In the genomic region with DNA sequence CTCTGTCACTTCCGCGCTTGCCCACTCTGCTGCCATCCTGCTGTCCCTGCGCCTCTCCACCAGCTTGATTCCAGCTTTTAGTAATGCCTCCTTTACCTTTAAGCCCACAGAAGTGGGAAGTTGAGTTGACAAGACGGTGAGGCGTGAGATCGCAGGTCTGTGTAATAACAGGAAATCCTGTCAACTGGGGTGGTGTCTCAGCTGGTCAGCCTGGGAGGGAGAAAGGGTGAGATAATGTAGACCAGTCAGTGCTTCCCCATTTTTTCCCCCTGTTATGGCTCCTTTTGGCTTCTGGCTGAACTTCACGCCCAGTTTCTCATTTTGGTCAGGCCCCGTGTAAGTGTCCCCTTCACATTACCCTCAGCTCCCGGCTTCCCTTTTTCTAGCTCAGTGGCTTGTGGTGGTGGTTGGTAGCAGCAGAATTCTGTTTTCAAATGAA, we compare ENCODE assay signal across 8 cellular contexts.
DNase-seq lines count a peak whose midpoint lies in the region; ATAC-seq and TF ChIP-seq lines count a peak whose summit lies in the region.

No MANE protein-coding gene starts in this region.

- H3K4me1 ChIP-seq in breast epithelium (no peaks in the 10 kb centered on the region), MM.1S (ENCODE audit: low read length) (no peaks in the 10 kb centered on the region)

- H3K4me3 ChIP-seq in breast epithelium (no peak overlapping the region), skin epidermis (no peak overlapping the region), MM.1S (ENCODE audit: low read length) (no peak overlapping the region)

- TF ChIP-seq CTCF in MCF 10A (IDR thresholded peaks at IDR 0.05; ENCODE audit: unreplicated experiment): no peak
- no peak for TF ChIP-seq CTCF in breast epithelium (IDR thresholded peaks at IDR 0.05)
- no peak for TF ChIP-seq CTCF in chondrocyte (IDR thresholded peaks at IDR 0.05)
- no peak for TF ChIP-seq CTCF in MM.1S (IDR thresholded peaks at IDR 0.05; ENCODE audit: low read length)

- H3K36me3 Mint-ChIP-seq in MCF 10A (ENCODE audit: insufficient read depth, unreplicated experiment) (peaks cover 39% of the 10 kb centered on the region), chondrocyte (ENCODE audit: low read depth) (peaks cover 18% of the 10 kb centered on the region)

- intact Hi-C loops in MCF 10A (cut with micrococcal nuclease) (no loop called here), breast epithelium (cut with DNase I; ENCODE audit: low total_unique reads) (no loop called here)

- H3K9me3 Mint-ChIP-seq in MCF 10A (ENCODE audit: unreplicated experiment): no peaks in the 10 kb centered on the region
- H3K9me3 Mint-ChIP-seq in chondrocyte (ENCODE audit: low read depth): no peaks in the 10 kb centered on the region

- POLR2A ChIA-PET in MCF 10A (lab: Yijun Ruan, JAX): interaction anchor here (0.7 kb wide), 1 partner anchor 815 kb away, joined by 3 read pairs; no protein-coding TSS in a partner anchor

- TF ChIP-seq POLR2A in breast epithelium (IDR thresholded peaks at IDR 0.05): no peak

- H3K9me3 ChIP-seq in breast epithelium (no peaks in the 10 kb centered on the region), MM.1S (replicated peaks; ENCODE audit: insufficient read depth, low read length) (no peaks in the 10 kb centered on the region)

- CTCF ChIA-PET in MCF 10A (lab: Yijun Ruan, JAX): interaction anchor here (0.7 to 1.1 kb wide), 2 partner anchors 35 to 131 kb away, joined by 3 read pairs; no protein-coding TSS in a partner anchor

- H2AFZ ChIP-seq in MM.1S (ENCODE audit: low read length): no peak overlapping the region

- H3K27ac Mint-ChIP-seq in MCF 10A (ENCODE audit: low read depth, unreplicated experiment): peak overlapping the region; percentile 46
- H3K27ac Mint-ChIP-seq in chondrocyte (ENCODE audit: unreplicated experiment): peak overlapping the region; percentile 76

- no peaks in the 10 kb centered on the region for H4K20me1 ChIP-seq in MM.1S (ENCODE audit: insufficient read depth, low read length)

- H3K4me3 Mint-ChIP-seq in MCF 10A (ENCODE audit: unreplicated experiment): no peak overlapping the region
- H3K4me3 Mint-ChIP-seq in chondrocyte (ENCODE audit: unreplicated experiment): no peak overlapping the region

- no peaks in the 10 kb centered on the region for H3K79me2 ChIP-seq in MM.1S (ENCODE audit: low read length)

- H3K36me3 ChIP-seq in breast epithelium: no peaks in the 10 kb centered on the region
- H3K36me3 ChIP-seq in MM.1S (replicated peaks; ENCODE audit: insufficient read depth, low read length): no peaks in the 10 kb centered on the region

- H3K27me3 Mint-ChIP-seq in MCF 10A (ENCODE audit: insufficient read depth, unreplicated experiment) (no peaks in the 10 kb centered on the region), chondrocyte (ENCODE audit: low read depth) (no peaks in the 10 kb centered on the region)

- H3K4me1 Mint-ChIP-seq in MCF 10A (ENCODE audit: insufficient read depth, unreplicated experiment) (no peaks in the 10 kb centered on the region), chondrocyte (ENCODE audit: low read depth) (peaks cover 54% of the 10 kb centered on the region)

- no peak overlapping the region for H3K4me2 ChIP-seq in MM.1S (ENCODE audit: low read depth, low read length)

- no peaks in the 10 kb centered on the region for H3F3A ChIP-seq in MM.1S (ENCODE audit: insufficient read depth, low read length)

- ATAC-seq in HG03457 (IDR thresholded peaks at IDR 0.05; ENCODE audit: unreplicated experiment) (peak; percentile 77), GM18870 (IDR thresholded peaks at IDR 0.05; ENCODE audit: unreplicated experiment) (no peak)

- DNase-seq in MCF 10A (ENCODE audit: unreplicated experiment) (no peak), breast epithelium (ENCODE audit: low spot score in 2 of 2) (no peak), chondrocyte (ENCODE audit: low spot score) (no peak), MM.1S (no peak), NCI-H345 (lab: John Stamatoyannopoulos, UW) (no peak)

- no peaks in the 10 kb centered on the region for H3K27me3 ChIP-seq in breast epithelium
- H3K27me3 ChIP-seq in MM.1S (replicated peaks; ENCODE audit: insufficient read depth, low read length): no peaks in the 10 kb centered on the region

- H3K9ac ChIP-seq in MM.1S (ENCODE audit: low read length): no peak overlapping the region

- H3K9me2 ChIP-seq in MM.1S (replicated peaks; ENCODE audit: insufficient read depth, low read length): no peaks in the 10 kb centered on the region

- peak overlapping the region in 1 of 2 donors; percentile 61 for H3K27ac ChIP-seq in breast epithelium
- H3K27ac ChIP-seq in skin epidermis: peak overlapping the region in 16 of 21 experiments; percentile 7 to 84 (median 60)
- no peak overlapping the region for H3K27ac ChIP-seq in MM.1S (ENCODE audit: low read length)

- no TSS peak for BruUV-seq in MCF 10A (replicated peaks; lab: Mats Ljungman, UMichigan)
